Comparison of ENCODE assay signal across 17 cellular contexts in genomic region chr3:31230834-31231233, GRCh38.
DNase-seq lines count a peak whose midpoint lies in the region; ATAC-seq, FAIRE-seq and TF ChIP-seq lines count a peak whose summit lies in the region.
"Had no signal": no experiment of that assay in that cellular context is flagged by ENCODE, and none has a peak within 500 bp of the region (broad histone marks: within the 10 kb centered on the region; RNA-seq: fewer than 3 reads in every experiment).

No MANE protein-coding gene starts in this region.

- peaks cover 0 to 4% (median 0%) of the 10 kb centered on the region in 3 donors for H3K27me3 Mint-ChIP-seq in CD14-positive monocyte (ENCODE audit: low read depth in 3 of 3)
- H3K27me3 Mint-ChIP-seq in central memory CD8-positive, alpha-beta T cell, result peaks cover 6% of the 10 kb centered on the region
- H3K27me3 Mint-ChIP-seq: progenitor cell of endocrine pancreas had no signal

- TF ChIP-seq POLR2A in GM12891 (IDR thresholded peaks at IDR 0.05; ENCODE audit: low read depth, low read length), result peak; percentile 26; the same call in 1 of the 2 replicates

- no peak for TF ChIP-seq CTCF in CD14-positive monocyte (IDR thresholded peaks at IDR 0.05)

- H2AFZ ChIP-seq in Karpas-422 (ENCODE audit: low read length), result no peak overlapping the region

- H3K9me3 ChIP-seq in KOPT-K1 (ENCODE audit: insufficient read depth, low read length, poor library complexity, severe bottlenecking) (peaks cover 8% of the 10 kb centered on the region), Karpas-422 (ENCODE audit: low read length) (no peaks in the 10 kb centered on the region)
- H3K9me3 ChIP-seq: heart left ventricle, testis had no signal

- no peaks in the 10 kb centered on the region for H3K4me1 ChIP-seq in Karpas-422 (ENCODE audit: low read length)
- H3K4me1 ChIP-seq: testis had no signal

- intact Hi-C loops in CD14-positive monocyte (cut with micrococcal nuclease), result loop anchor here (5.0 to 10.0 kb wide), 2 partner anchors 36 to 304 kb away; partner anchors contain the start of gene STT3B (in 2 of the 2)

- H3K4me3 ChIP-seq in Karpas-422 (ENCODE audit: low read length), result no peak overlapping the region
- H3K4me3 ChIP-seq: heart left ventricle, testis had no signal

- no peaks in the 10 kb centered on the region for H3K9me2 ChIP-seq in Karpas-422 (replicated peaks; ENCODE audit: insufficient read depth, low read length)

- FAIRE-seq in GM12891 (lab: Jason Lieb, UNC), result no peak

- no peaks in the 10 kb centered on the region for H4K20me1 ChIP-seq in Karpas-422 (ENCODE audit: insufficient read depth, low read depth, low read length)

- no peaks in the 10 kb centered on the region for H3K36me3 ChIP-seq in KOPT-K1 (ENCODE audit: insufficient read depth, low read length)
- no peaks in the 10 kb centered on the region for H3K36me3 ChIP-seq in Karpas-422 (ENCODE audit: insufficient read depth, low read length)
- H3K36me3 ChIP-seq: heart left ventricle had no signal

- no peak overlapping the region for H3K4me2 ChIP-seq in Karpas-422 (ENCODE audit: low read depth, low read length, poor library complexity, severe bottlenecking)

- DNase-seq in CD14-positive monocyte (ENCODE audit: low spot score) (no peak), GM12891 (ENCODE audit: insufficient read length, low spot score) (no peak), AG08395 (ENCODE audit: low spot score) (no peak), Karpas-422 (no peak), DMS79 (lab: John Stamatoyannopoulos, UW) (no peak)
- DNase-seq in central memory CD8-positive, alpha-beta T cell (ENCODE audit: low spot score in 2 of 2), result no peak
- DNase-seq: amniotic stem cell, C1 segment of cervical spinal cord, cortex of kidney, GOT3, heart left ventricle, NCI-H1417 treated with DMSO at 0.1 percent for 48 hours, NCI-H446 treated with DMSO at 0.1 percent for 48 hours, testis had no signal

- no peaks in the 10 kb centered on the region for H3K36me3 Mint-ChIP-seq in CD14-positive monocyte
- no peaks in the 10 kb centered on the region for H3K36me3 Mint-ChIP-seq in central memory CD8-positive, alpha-beta T cell (ENCODE audit: insufficient read depth)

- H3K9me3 Mint-ChIP-seq in CD14-positive monocyte, result peaks cover 0 to 5% (median 0%) of the 10 kb centered on the region in 7 donors
- H3K9me3 Mint-ChIP-seq in central memory CD8-positive, alpha-beta T cell, result no peaks in the 10 kb centered on the region

- H3K27ac ChIP-seq in KOPT-K1 (ENCODE audit: low read depth, low read length, poor library complexity, severe bottlenecking), result peak overlapping the region; percentile 99
- no peak overlapping the region for H3K27ac ChIP-seq in Karpas-422 (ENCODE audit: low read length)
- H3K27ac ChIP-seq: testis had no signal

- H3K4me3 Mint-ChIP-seq in CD14-positive monocyte, result no peak overlapping the region
- H3K4me3 Mint-ChIP-seq in central memory CD8-positive, alpha-beta T cell, result peak overlapping the region; percentile 8

- H3K27ac Mint-ChIP-seq in CD14-positive monocyte, result peak overlapping the region in 6 of 7 donors; percentile 58 to 83 (median 76)
- peak overlapping the region; percentile 65 for H3K27ac Mint-ChIP-seq in central memory CD8-positive, alpha-beta T cell (ENCODE audit: low read depth)
- H3K27ac Mint-ChIP-seq: progenitor cell of endocrine pancreas had no signal

- peaks cover 82% of the 10 kb centered on the region for H3K4me1 Mint-ChIP-seq in CD14-positive monocyte
- H3K4me1 Mint-ChIP-seq in central memory CD8-positive, alpha-beta T cell, result peaks cover 57% of the 10 kb centered on the region

- H3K79me2 ChIP-seq in Karpas-422 (ENCODE audit: low read length), result no peaks in the 10 kb centered on the region

- no peak for ATAC-seq in central memory CD8-positive, alpha-beta T cell (replicated peaks; ENCODE audit: extremely low read depth, poor library complexity, severe bottlenecking)
- ATAC-seq in GM21786 (IDR thresholded peaks at IDR 0.05; ENCODE audit: unreplicated experiment), result no peak
- ATAC-seq: heart left ventricle had no signal

- H3K9ac ChIP-seq in Karpas-422 (ENCODE audit: low read length), result no peak overlapping the region

- H3K27me3 ChIP-seq in Karpas-422 (ENCODE audit: low read length), result no peaks in the 10 kb centered on the region
- H3K27me3 ChIP-seq: testis had no signal

TF ChIP-seq in GM12891, 5 proteins besides CTCF, POLR2A, EP300 and RAD21:
- TF ChIP-seq PAX5 (IDR thresholded peaks at IDR 0.05; ENCODE audit: insufficient read depth, low read length, severe bottlenecking) (no peak), TAF1 (IDR thresholded peaks at IDR 0.05; ENCODE audit: low read depth, low read length) (no peak)
